Comparison of ENCODE assay signal across 1 cellular context in the genomic region with DNA sequence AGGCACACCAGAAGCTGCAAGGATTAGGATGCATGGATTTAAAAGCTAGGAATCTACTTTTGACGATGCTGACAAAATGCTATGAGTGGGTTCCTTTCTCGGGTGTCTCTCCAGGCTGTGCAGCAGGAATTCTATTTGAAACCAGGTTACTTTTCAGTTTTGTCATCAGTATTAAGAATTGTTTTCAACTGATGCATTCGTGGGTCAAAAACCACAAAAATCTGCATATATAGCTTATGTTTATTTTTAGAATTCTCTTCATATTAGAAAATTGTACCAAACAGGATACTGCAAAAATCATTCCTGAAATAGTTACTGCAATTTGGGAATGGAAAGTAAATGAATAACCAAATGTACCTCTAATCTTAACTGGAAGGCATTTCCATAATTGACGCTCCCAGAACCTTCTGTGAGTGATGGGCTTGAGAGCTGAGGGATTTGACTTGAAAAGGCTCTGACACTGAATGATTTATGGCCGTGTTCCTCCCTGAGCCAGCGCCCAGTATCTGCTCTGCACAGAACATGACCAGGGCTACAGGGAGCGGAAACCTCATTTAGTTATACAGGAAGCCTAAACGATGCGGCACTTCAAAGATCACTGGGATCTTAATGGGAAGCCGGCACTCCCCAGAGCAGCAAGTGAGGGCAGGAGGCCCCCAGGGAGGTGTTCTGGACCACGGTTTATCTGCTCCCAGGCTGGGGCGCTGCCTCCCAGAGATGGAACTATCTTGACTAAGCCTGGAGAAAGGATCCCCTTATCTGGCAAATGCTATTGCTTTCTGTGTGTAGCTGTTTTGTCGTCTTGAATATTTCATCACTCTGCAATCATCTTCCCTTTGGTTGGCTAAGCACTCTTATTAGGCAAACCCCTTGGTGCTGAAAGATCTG.
A peak's percentile ranks its signal among the peaks of the same experiment; 100 is the strongest.
TF ChIP-seq lines count a peak whose summit lies in the region.

No MANE protein-coding gene starts in this region.

TF ChIP-seq in K562, 482 proteins besides CTCF, POLR2A, EP300 and RAD21 (continued from another document and continues in another):
- no peak for TF ChIP-seq TEAD1 (CRISPR knock-in tag; IDR thresholded peaks at IDR 0.05)
- peak; percentile 61 for TF ChIP-seq MTA2 (IDR thresholded peaks at IDR 0.05; ENCODE audit: low read depth)
- TF ChIP-seq ZNF133 (CRISPR knock-in tag; IDR thresholded peaks at IDR 0.05): no peak
- TF ChIP-seq PML (IDR thresholded peaks at IDR 0.05; ENCODE audit: low read length): peak; percentile 87
- no peak for TF ChIP-seq HNRNPH1 (optimal IDR thresholded peaks at IDR 0.05; ENCODE audit: low read depth, low read length)
- TF ChIP-seq DACH1 (IDR thresholded peaks at IDR 0.05; ENCODE audit: partially characterized antibody): peak; percentile 37
- no peak for TF ChIP-seq ZNF24 (IDR thresholded peaks at IDR 0.05)
- TF ChIP-seq, protein P1, sequence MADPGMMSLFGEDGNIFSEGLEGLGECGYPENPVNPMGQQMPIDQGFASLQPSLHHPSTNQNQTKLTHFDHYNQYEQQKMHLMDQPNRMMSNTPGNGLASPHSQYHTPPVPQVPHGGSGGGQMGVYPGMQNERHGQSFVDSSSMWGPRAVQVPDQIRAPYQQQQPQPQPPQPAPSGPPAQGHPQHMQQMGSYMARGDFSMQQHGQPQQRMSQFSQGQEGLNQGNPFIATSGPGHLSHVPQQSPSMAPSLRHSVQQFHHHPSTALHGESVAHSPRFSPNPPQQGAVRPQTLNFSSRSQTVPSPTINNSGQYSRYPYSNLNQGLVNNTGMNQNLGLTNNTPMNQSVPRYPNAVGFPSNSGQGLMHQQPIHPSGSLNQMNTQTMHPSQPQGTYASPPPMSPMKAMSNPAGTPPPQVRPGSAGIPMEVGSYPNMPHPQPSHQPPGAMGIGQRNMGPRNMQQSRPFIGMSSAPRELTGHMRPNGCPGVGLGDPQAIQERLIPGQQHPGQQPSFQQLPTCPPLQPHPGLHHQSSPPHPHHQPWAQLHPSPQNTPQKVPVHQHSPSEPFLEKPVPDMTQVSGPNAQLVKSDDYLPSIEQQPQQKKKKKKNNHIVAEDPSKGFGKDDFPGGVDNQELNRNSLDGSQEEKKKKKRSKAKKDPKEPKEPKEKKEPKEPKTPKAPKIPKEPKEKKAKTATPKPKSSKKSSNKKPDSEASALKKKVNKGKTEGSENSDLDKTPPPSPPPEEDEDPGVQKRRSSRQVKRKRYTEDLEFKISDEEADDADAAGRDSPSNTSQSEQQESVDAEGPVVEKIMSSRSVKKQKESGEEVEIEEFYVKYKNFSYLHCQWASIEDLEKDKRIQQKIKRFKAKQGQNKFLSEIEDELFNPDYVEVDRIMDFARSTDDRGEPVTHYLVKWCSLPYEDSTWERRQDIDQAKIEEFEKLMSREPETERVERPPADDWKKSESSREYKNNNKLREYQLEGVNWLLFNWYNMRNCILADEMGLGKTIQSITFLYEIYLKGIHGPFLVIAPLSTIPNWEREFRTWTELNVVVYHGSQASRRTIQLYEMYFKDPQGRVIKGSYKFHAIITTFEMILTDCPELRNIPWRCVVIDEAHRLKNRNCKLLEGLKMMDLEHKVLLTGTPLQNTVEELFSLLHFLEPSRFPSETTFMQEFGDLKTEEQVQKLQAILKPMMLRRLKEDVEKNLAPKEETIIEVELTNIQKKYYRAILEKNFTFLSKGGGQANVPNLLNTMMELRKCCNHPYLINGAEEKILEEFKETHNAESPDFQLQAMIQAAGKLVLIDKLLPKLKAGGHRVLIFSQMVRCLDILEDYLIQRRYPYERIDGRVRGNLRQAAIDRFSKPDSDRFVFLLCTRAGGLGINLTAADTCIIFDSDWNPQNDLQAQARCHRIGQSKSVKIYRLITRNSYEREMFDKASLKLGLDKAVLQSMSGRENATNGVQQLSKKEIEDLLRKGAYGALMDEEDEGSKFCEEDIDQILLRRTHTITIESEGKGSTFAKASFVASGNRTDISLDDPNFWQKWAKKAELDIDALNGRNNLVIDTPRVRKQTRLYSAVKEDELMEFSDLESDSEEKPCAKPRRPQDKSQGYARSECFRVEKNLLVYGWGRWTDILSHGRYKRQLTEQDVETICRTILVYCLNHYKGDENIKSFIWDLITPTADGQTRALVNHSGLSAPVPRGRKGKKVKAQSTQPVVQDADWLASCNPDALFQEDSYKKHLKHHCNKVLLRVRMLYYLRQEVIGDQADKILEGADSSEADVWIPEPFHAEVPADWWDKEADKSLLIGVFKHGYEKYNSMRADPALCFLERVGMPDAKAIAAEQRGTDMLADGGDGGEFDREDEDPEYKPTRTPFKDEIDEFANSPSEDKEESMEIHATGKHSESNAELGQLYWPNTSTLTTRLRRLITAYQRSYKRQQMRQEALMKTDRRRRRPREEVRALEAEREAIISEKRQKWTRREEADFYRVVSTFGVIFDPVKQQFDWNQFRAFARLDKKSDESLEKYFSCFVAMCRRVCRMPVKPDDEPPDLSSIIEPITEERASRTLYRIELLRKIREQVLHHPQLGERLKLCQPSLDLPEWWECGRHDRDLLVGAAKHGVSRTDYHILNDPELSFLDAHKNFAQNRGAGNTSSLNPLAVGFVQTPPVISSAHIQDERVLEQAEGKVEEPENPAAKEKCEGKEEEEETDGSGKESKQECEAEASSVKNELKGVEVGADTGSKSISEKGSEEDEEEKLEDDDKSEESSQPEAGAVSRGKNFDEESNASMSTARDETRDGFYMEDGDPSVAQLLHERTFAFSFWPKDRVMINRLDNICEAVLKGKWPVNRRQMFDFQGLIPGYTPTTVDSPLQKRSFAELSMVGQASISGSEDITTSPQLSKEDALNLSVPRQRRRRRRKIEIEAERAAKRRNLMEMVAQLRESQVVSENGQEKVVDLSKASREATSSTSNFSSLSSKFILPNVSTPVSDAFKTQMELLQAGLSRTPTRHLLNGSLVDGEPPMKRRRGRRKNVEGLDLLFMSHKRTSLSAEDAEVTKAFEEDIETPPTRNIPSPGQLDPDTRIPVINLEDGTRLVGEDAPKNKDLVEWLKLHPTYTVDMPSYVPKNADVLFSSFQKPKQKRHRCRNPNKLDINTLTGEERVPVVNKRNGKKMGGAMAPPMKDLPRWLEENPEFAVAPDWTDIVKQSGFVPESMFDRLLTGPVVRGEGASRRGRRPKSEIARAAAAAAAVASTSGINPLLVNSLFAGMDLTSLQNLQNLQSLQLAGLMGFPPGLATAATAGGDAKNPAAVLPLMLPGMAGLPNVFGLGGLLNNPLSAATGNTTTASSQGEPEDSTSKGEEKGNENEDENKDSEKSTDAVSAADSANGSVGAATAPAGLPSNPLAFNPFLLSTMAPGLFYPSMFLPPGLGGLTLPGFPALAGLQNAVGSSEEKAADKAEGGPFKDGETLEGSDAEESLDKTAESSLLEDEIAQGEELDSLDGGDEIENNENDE (IDR thresholded peaks at IDR 0.05; ENCODE audit: low read depth, low read length): no peak
- TF ChIP-seq MTA3 (IDR thresholded peaks at IDR 0.05; ENCODE audit: borderline replicate concordance): no peak
- no peak for TF ChIP-seq SMARCA5 (IDR thresholded peaks at IDR 0.05)
- TF ChIP-seq NFE2 (IDR thresholded peaks at IDR 0.05; ENCODE audit: low read depth): no peak
- 0 out of 2 replicates have a peak, but pooled peaks have one; percentile 18 for TF ChIP-seq EHMT2 (IDR thresholded peaks at IDR 0.05)
- no peak for TF ChIP-seq CHD1 (IDR thresholded peaks at IDR 0.05; ENCODE audit: low read length)
- peak; percentile 77; the same call in 1 of the 2 replicates for TF ChIP-seq FOXM1 (IDR thresholded peaks at IDR 0.05; ENCODE audit: low read depth)
- TF ChIP-seq FOXM1 (CRISPR knock-in tag; IDR thresholded peaks at IDR 0.05; ENCODE audit: low read depth): no peak
- TF ChIP-seq ZNF79 (CRISPR knock-in tag; IDR thresholded peaks at IDR 0.05; ENCODE audit: low read depth): no peak
- TF ChIP-seq, protein P2, sequence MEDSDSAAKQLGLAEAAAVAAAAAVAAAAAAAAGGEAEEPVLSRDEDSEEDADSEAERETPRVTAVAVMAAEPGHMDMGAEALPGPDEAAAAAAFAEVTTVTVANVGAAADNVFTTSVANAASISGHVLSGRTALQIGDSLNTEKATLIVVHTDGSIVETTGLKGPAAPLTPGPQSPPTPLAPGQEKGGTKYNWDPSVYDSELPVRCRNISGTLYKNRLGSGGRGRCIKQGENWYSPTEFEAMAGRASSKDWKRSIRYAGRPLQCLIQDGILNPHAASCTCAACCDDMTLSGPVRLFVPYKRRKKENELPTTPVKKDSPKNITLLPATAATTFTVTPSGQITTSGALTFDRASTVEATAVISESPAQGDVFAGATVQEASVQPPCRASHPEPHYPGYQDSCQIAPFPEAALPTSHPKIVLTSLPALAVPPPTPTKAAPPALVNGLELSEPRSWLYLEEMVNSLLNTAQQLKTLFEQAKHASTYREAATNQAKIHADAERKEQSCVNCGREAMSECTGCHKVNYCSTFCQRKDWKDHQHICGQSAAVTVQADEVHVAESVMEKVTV (CRISPR knock-in tag; IDR thresholded peaks at IDR 0.05): no peak
- TF ChIP-seq HDAC6 (IDR thresholded peaks at IDR 0.05; ENCODE audit: low read depth, low read length): no peak
- TF ChIP-seq ZNF589 (CRISPR knock-in tag; IDR thresholded peaks at IDR 0.05; ENCODE audit: low read depth): no peak
- no peak for TF ChIP-seq ZKSCAN3 (CRISPR knock-in tag; IDR thresholded peaks at IDR 0.05)
- TF ChIP-seq BCOR (IDR thresholded peaks at IDR 0.05): 0 out of 2 replicates have a peak, but pooled peaks have one; percentile 21
- TF ChIP-seq ZNF146 (CRISPR knock-in tag; IDR thresholded peaks at IDR 0.05; ENCODE audit: unreplicated experiment): no peak
- TF ChIP-seq ZNF436 (CRISPR knock-in tag; IDR thresholded peaks at IDR 0.05): no peak
- TF ChIP-seq, protein P3, sequence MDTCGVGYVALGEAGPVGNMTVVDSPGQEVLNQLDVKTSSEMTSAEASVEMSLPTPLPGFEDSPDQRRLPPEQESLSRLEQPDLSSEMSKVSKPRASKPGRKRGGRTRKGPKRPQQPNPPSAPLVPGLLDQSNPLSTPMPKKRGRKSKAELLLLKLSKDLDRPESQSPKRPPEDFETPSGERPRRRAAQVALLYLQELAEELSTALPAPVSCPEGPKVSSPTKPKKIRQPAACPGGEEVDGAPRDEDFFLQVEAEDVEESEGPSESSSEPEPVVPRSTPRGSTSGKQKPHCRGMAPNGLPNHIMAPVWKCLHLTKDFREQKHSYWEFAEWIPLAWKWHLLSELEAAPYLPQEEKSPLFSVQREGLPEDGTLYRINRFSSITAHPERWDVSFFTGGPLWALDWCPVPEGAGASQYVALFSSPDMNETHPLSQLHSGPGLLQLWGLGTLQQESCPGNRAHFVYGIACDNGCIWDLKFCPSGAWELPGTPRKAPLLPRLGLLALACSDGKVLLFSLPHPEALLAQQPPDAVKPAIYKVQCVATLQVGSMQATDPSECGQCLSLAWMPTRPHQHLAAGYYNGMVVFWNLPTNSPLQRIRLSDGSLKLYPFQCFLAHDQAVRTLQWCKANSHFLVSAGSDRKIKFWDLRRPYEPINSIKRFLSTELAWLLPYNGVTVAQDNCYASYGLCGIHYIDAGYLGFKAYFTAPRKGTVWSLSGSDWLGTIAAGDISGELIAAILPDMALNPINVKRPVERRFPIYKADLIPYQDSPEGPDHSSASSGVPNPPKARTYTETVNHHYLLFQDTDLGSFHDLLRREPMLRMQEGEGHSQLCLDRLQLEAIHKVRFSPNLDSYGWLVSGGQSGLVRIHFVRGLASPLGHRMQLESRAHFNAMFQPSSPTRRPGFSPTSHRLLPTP (IDR thresholded peaks at IDR 0.05; ENCODE audit: borderline replicate concordance, extremely low read depth, insufficient read length): no peak
- no peak for TF ChIP-seq CSDE1 (IDR thresholded peaks at IDR 0.05)
- TF ChIP-seq ZNF76 (CRISPR knock-in tag; IDR thresholded peaks at IDR 0.05; ENCODE audit: borderline replicate concordance): no peak
- peak; percentile 68; the same call in 1 of the 2 replicates for TF ChIP-seq SMARCE1 (IDR thresholded peaks at IDR 0.05)
- TF ChIP-seq ZBTB1 (CRISPR knock-in tag; IDR thresholded peaks at IDR 0.05; ENCODE audit: borderline replicate concordance, low read depth): no peak
- no peak for TF ChIP-seq GTF2A2 (tag; IDR thresholded peaks at IDR 0.05)
- no peak for TF ChIP-seq ZSCAN29 (IDR thresholded peaks at IDR 0.05)
- peak; percentile 82; the same call in 1 of the 2 replicates for TF ChIP-seq DMBX1 (CRISPR knock-in tag; IDR thresholded peaks at IDR 0.05; ENCODE audit: borderline replicate concordance)
- peak in 1 of 2 experiments; percentile 58; a peak in 1 of 4 replicates for TF ChIP-seq TBL1XR1 (IDR thresholded peaks at IDR 0.05; ENCODE audit: low read length in 2 of 2)
- TF ChIP-seq SP2 (IDR thresholded peaks at IDR 0.05; ENCODE audit: extremely low read depth, low read depth, low read length, poor library complexity, severe bottlenecking): no peak
- TF ChIP-seq KDM4B (IDR thresholded peaks at IDR 0.05; ENCODE audit: borderline replicate concordance in 2 of 2, low read depth in 1 of 2): no peak
- TF ChIP-seq NFATC3 (IDR thresholded peaks at IDR 0.05): no peak
- TF ChIP-seq ETS2 (tag; IDR thresholded peaks at IDR 0.05; ENCODE audit: borderline replicate concordance, poor library complexity, severe bottlenecking): no peak
- TF ChIP-seq SAP30 (IDR thresholded peaks at IDR 0.05; ENCODE audit: borderline replicate concordance, insufficient read depth, low read depth, low read length, poor library complexity, severe bottlenecking): no peak
- TF ChIP-seq KAT7 (CRISPR knock-in tag; IDR thresholded peaks at IDR 0.05; ENCODE audit: borderline replicate concordance): no peak
- peak; percentile 96 for TF ChIP-seq CBFA2T3 (IDR thresholded peaks at IDR 0.05)
- peak; percentile 65; the same call in 1 of the 2 replicates for TF ChIP-seq LCOR (CRISPR knock-in tag; IDR thresholded peaks at IDR 0.05)
- TF ChIP-seq FUS (optimal IDR thresholded peaks at IDR 0.05; ENCODE audit: low read depth, low read length): no peak
- TF ChIP-seq HOXB6 (CRISPR knock-in tag; IDR thresholded peaks at IDR 0.05; ENCODE audit: borderline replicate concordance): no peak
- TF ChIP-seq ZNF175 (CRISPR knock-in tag; IDR thresholded peaks at IDR 0.05; ENCODE audit: low read depth): no peak
- TF ChIP-seq, protein P4, sequence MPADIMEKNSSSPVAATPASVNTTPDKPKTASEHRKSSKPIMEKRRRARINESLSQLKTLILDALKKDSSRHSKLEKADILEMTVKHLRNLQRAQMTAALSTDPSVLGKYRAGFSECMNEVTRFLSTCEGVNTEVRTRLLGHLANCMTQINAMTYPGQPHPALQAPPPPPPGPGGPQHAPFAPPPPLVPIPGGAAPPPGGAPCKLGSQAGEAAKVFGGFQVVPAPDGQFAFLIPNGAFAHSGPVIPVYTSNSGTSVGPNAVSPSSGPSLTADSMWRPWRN (IDR thresholded peaks at IDR 0.05; ENCODE audit: low read depth): peak; percentile 55
- TF ChIP-seq DIDO1 (tag; IDR thresholded peaks at IDR 0.05; ENCODE audit: low read depth): 0 out of 2 replicates have a peak, but pooled peaks have one; percentile 23
- TF ChIP-seq PPARD (CRISPR knock-in tag; IDR thresholded peaks at IDR 0.05): no peak
- TF ChIP-seq SIX5 (IDR thresholded peaks at IDR 0.05; ENCODE audit: borderline replicate concordance in 1 of 2, insufficient read depth in 1 of 2, low read depth in 1 of 2, low read length in 2 of 2): no peak
- TF ChIP-seq JUN (IDR thresholded peaks at IDR 0.05; ENCODE audit: borderline replicate concordance, low read depth, low read length): no peak
- TF ChIP-seq JUN (CRISPR knock-in tag; IDR thresholded peaks at IDR 0.05; ENCODE audit: borderline replicate concordance): no peak
